Comparison of ENCODE assay signal across 1 cellular context in the genomic region with DNA sequence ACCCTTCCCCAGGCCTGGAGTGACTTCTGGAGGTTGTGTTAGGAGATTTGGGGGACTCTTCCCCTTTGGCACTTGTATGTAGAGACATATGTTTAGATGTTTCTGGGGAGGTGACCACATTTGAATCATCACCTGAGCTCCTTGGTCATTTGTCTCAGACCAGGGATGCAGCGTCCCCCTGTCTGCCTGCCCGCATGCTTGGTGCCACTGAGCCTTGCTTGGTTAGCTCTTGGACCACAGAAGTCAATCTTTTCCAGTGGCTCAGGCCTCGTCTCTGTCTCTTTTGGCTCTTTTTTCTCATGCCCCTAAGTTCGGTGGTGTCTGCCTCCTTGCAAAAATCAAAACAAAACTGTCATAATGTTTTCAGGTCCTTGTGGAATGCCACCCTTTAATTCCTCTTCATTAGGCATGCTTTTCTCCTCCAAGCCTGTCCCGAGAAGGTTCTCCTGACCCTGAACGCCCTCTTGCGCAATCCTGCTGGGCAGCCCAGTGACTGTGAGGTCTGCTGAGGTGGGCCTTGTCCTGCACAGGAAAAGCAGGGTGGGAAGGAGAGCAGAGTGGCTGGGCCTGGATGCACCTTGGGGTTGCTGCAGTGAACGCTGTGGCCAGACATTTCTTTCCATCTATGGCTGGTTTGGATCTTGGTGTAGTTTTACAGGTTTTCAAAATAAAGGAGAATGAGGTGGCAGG.
TF ChIP-seq lines count a peak whose summit lies in the region.

No MANE protein-coding gene starts in this region.

TF ChIP-seq in WTC11, 78 proteins besides CTCF, POLR2A, EP300 and RAD21 (continued from another document):
- TF ChIP-seq, protein P1, sequence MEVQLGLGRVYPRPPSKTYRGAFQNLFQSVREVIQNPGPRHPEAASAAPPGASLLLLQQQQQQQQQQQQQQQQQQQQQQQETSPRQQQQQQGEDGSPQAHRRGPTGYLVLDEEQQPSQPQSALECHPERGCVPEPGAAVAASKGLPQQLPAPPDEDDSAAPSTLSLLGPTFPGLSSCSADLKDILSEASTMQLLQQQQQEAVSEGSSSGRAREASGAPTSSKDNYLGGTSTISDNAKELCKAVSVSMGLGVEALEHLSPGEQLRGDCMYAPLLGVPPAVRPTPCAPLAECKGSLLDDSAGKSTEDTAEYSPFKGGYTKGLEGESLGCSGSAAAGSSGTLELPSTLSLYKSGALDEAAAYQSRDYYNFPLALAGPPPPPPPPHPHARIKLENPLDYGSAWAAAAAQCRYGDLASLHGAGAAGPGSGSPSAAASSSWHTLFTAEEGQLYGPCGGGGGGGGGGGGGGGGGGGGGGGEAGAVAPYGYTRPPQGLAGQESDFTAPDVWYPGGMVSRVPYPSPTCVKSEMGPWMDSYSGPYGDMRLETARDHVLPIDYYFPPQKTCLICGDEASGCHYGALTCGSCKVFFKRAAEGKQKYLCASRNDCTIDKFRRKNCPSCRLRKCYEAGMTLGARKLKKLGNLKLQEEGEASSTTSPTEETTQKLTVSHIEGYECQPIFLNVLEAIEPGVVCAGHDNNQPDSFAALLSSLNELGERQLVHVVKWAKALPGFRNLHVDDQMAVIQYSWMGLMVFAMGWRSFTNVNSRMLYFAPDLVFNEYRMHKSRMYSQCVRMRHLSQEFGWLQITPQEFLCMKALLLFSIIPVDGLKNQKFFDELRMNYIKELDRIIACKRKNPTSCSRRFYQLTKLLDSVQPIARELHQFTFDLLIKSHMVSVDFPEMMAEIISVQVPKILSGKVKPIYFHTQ (CRISPR knock-in tag; IDR thresholded peaks at IDR 0.05) = no peak
- TF ChIP-seq GRHL2 (CRISPR knock-in tag; IDR thresholded peaks at IDR 0.05; ENCODE audit: insufficient replicate concordance, severe bottlenecking) (no peak), ZNF232 (CRISPR knock-in tag; IDR thresholded peaks at IDR 0.05) (no peak), NFE2L1 (CRISPR knock-in tag; IDR thresholded peaks at IDR 0.05) (no peak), ETV6 (CRISPR knock-in tag; IDR thresholded peaks at IDR 0.05) (no peak), ESRRA (CRISPR knock-in tag; IDR thresholded peaks at IDR 0.05; ENCODE audit: borderline replicate concordance) (no peak)
- TF ChIP-seq, protein P2, sequence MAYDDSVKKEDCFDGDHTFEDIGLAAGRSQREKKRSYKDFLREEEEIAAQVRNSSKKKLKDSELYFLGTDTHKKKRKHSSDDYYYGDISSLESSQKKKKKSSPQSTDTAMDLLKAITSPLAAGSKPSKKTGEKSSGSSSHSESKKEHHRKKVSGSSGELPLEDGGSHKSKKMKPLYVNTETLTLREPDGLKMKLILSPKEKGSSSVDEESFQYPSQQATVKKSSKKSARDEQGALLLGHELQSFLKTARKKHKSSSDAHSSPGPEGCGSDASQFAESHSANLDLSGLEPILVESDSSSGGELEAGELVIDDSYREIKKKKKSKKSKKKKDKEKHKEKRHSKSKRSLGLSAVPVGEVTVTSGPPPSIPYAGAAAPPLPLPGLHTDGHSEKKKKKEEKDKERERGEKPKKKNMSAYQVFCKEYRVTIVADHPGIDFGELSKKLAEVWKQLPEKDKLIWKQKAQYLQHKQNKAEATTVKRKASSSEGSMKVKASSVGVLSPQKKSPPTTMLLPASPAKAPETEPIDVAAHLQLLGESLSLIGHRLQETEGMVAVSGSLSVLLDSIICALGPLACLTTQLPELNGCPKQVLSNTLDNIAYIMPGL (CRISPR knock-in tag; IDR thresholded peaks at IDR 0.05) = no peak
- TF ChIP-seq, protein P3, sequence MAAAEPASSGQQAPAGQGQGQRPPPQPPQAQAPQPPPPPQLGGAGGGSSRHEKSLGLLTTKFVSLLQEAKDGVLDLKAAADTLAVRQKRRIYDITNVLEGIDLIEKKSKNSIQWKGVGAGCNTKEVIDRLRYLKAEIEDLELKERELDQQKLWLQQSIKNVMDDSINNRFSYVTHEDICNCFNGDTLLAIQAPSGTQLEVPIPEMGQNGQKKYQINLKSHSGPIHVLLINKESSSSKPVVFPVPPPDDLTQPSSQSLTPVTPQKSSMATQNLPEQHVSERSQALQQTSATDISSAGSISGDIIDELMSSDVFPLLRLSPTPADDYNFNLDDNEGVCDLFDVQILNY (CRISPR knock-in tag; IDR thresholded peaks at IDR 0.05) = no peak
- TF ChIP-seq, protein P4, sequence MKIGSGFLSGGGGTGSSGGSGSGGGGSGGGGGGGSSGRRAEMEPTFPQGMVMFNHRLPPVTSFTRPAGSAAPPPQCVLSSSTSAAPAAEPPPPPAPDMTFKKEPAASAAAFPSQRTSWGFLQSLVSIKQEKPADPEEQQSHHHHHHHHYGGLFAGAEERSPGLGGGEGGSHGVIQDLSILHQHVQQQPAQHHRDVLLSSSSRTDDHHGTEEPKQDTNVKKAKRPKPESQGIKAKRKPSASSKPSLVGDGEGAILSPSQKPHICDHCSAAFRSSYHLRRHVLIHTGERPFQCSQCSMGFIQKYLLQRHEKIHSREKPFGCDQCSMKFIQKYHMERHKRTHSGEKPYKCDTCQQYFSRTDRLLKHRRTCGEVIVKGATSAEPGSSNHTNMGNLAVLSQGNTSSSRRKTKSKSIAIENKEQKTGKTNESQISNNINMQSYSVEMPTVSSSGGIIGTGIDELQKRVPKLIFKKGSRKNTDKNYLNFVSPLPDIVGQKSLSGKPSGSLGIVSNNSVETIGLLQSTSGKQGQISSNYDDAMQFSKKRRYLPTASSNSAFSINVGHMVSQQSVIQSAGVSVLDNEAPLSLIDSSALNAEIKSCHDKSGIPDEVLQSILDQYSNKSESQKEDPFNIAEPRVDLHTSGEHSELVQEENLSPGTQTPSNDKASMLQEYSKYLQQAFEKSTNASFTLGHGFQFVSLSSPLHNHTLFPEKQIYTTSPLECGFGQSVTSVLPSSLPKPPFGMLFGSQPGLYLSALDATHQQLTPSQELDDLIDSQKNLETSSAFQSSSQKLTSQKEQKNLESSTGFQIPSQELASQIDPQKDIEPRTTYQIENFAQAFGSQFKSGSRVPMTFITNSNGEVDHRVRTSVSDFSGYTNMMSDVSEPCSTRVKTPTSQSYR (CRISPR knock-in tag; IDR thresholded peaks at IDR 0.05) = no peak
- TF ChIP-seq, protein P5, sequence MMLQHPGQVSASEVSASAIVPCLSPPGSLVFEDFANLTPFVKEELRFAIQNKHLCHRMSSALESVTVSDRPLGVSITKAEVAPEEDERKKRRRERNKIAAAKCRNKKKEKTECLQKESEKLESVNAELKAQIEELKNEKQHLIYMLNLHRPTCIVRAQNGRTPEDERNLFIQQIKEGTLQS (CRISPR knock-in tag; conservative IDR thresholded peaks at IDR 0.05) = no peak
TF ChIP-seq in WTC11: peak in this region for 0.
